8 cellular contexts compared by ENCODE assay signal in genomic region chr9:75891277-75892167, GRCh38. TPM values are rescaled to one million over a fixed set of nuclear protein-coding genes. Genes with fewer than 3 reads are reported as not detected.
DNase-seq lines count a peak whose midpoint lies in the region; TF ChIP-seq lines count a peak whose summit lies in the region.

No MANE protein-coding gene starts in this region.

- DNase-seq in GM03348 (ENCODE audit: low spot score) (peak; percentile 24), NCI-H69 (lab: John Stamatoyannopoulos, UW) (peak; percentile 34), amniotic epithelial cell (ENCODE audit: low read depth) (peak; percentile 34), hepatocyte (ENCODE audit: low spot score) (peak; percentile 67), GOT3 (lab: John Stamatoyannopoulos, UW) (no peak), superior temporal gyrus (ENCODE audit: extremely low spot score) (no peak), NCI-H2081 (lab: John Stamatoyannopoulos, UW) (no peak)

- H4K20me1 ChIP-seq in hepatocyte (ENCODE audit: insufficient read depth, poor library complexity, severe bottlenecking) = peaks cover 17% of the 10 kb centered on the region

- peak overlapping the region; percentile 91 for H3K27ac ChIP-seq in hepatocyte
- H3K27ac ChIP-seq in rectal smooth muscle tissue (ENCODE audit: low read depth, low read length) = peak overlapping the region; percentile 79

- peak overlapping the region; percentile 57 for H2AFZ ChIP-seq in hepatocyte

- H3K36me3 ChIP-seq in hepatocyte (replicated peaks; ENCODE audit: insufficient read depth, low read depth) (no peaks in the 10 kb centered on the region), rectal smooth muscle tissue (ENCODE audit: control insufficient read depth, insufficient read depth, low read length) (no peaks in the 10 kb centered on the region)

- TF ChIP-seq CTCF in hepatocyte (IDR thresholded peaks at IDR 0.05; ENCODE audit: poor library complexity) = no peak

- no peaks in the 10 kb centered on the region for H3K9me2 ChIP-seq in hepatocyte (replicated peaks; ENCODE audit: insufficient read depth)

- under 1% methylated on average over 48 of the region's 56 CpGs for WGBS in hepatocyte (ENCODE audit: low lambda C conversion rate, missing lambda C conversion rate)

- peaks cover 62% of the 10 kb centered on the region for H3K79me2 ChIP-seq in hepatocyte

- H3K4me3 ChIP-seq in hepatocyte (peak overlapping the region; percentile 90), rectal smooth muscle tissue (ENCODE audit: low read length) (peak overlapping the region; percentile 93)

- H3K4me1 ChIP-seq in hepatocyte (ENCODE audit: insufficient read depth) = peaks cover 14% of the 10 kb centered on the region
- no peaks in the 10 kb centered on the region for H3K4me1 ChIP-seq in rectal smooth muscle tissue (ENCODE audit: control insufficient read depth, insufficient read depth, low read length)

- H3K9me3 ChIP-seq in hepatocyte (ENCODE audit: low read depth) = no peaks in the 10 kb centered on the region

- H3K9ac ChIP-seq in rectal smooth muscle tissue (ENCODE audit: low read length) = peak overlapping the region; percentile 52

- peak overlapping the region; percentile 81 for H3K4me2 ChIP-seq in hepatocyte

- H3K27me3 ChIP-seq in hepatocyte (no peaks in the 10 kb centered on the region), rectal smooth muscle tissue (ENCODE audit: control insufficient read depth, insufficient read depth, low read length) (no peaks in the 10 kb centered on the region)

RNA-seq across cellular contexts. Expression of gene PCSK5, which starts 1.0 kb away (rescaled TPM):
- total RNA-seq in hepatocyte = 67.5 and 71.7 TPM in 2 replicates
- polyA plus RNA-seq in hepatocyte = 59.1 and 61.0 TPM in 2 replicates

Comparison
In these comparisons a context has a peak if more than half of its experiments do, and no peak if none do; other contexts are left out.
1. DNase-seq: peak in GM03348 (single experiment), NCI-H69 (single experiment), amniotic epithelial cell (single experiment) and hepatocyte (single experiment); none in GOT3 (single experiment), superior temporal gyrus (single experiment) and NCI-H2081 (0 of 2).